ENCODE assay signal across 13 cellular contexts in genomic region chr9:129285382-129285781, GRCh38.
A peak's percentile ranks its signal among the peaks of the same experiment; 100 is the strongest.
DNase-seq lines count a peak whose midpoint lies in the region; ATAC-seq, FAIRE-seq and TF ChIP-seq lines count a peak whose summit lies in the region.
"Had no signal": no experiment of that assay in that cellular context is flagged by ENCODE, and none has a peak within 500 bp of the region (broad histone marks: within the 10 kb centered on the region; RNA-seq: fewer than 3 reads in every experiment).

No MANE protein-coding gene starts in this region.

- H3K27ac ChIP-seq in left ventricle myocardium inferior (replicated peaks): no peak overlapping the region
- H3K27ac ChIP-seq in GM12878 (ENCODE audit: control insufficient read depth, insufficient read depth): no peak overlapping the region

- SMC1A ChIA-PET in GM12878 (lab: Charles Lee; ENCODE audit: uncharacterized antibody, unreplicated experiment): no interaction called here

- CTCF ChIA-PET in GM12878 (lab: Yijun Ruan, JAX): no interaction called here

- H3K4me2 ChIP-seq in GM12878 (ENCODE audit: control insufficient read depth, insufficient read depth): no peak overlapping the region

- 79% methylated on average over 6 of the region's 7 CpGs for WGBS in GM12878 (ENCODE audit: insufficient coverage, insufficient replicate concordance, low lambda C conversion rate, missing lambda C conversion rate)

- no peaks in the 10 kb centered on the region for H3K79me2 ChIP-seq in GM12878 (ENCODE audit: control insufficient read depth, insufficient read depth, low read length)

- RAD21 ChIA-PET in GM12878 (lab: Charles Lee; ENCODE audit: unreplicated experiment): no interaction called here

- no peak overlapping the region for H2AFZ ChIP-seq in GM12878 (ENCODE audit: control insufficient read depth, low read depth, low read length)

- DNase-seq in cardiac septum (ENCODE audit: low spot score) (peak; percentile 20), left ventricle myocardium inferior (no peak), GM12878 (ENCODE audit: low read depth, low spot score) (no peak), omental fat pad (ENCODE audit: low spot score) (peak; percentile 3), NCI-H2081 (lab: John Stamatoyannopoulos, UW) (no peak), NCI-H82 (lab: John Stamatoyannopoulos, UW) (no peak), NCI-H1105 (lab: John Stamatoyannopoulos, UW) (no peak)
- DNase-seq: CD8-positive, alpha-beta memory T cell; GF-D8; KG1; NCI-H1048; NCI-H526 treated with DMSO at 0.1 percent for 48 hours had no signal

- intact Hi-C loops in cardiac septum (cut with DNase I): no loop called here
- intact Hi-C loops in left ventricle myocardium inferior (cut with micrococcal nuclease): no loop called here
- intact Hi-C loops in GM12878 (cut with micrococcal nuclease; ENCODE audit: unreplicated experiment): no loop called here

- POLR2A ChIA-PET in GM12878 (lab: Charles Lee): no interaction called here

- H4K20me1 ChIP-seq in GM12878 (ENCODE audit: control insufficient read depth, insufficient read depth): no peaks in the 10 kb centered on the region

- H3K9me3 ChIP-seq in left ventricle myocardium inferior (replicated peaks) (no peaks in the 10 kb centered on the region), GM12878 (replicated peaks; ENCODE audit: control insufficient read depth, insufficient read depth, low read length) (no peaks in the 10 kb centered on the region)

- H3K4me1 ChIP-seq in left ventricle myocardium inferior (peaks cover 16% of the 10 kb centered on the region), GM12878 (ENCODE audit: control insufficient read depth, insufficient read depth, low read length) (no peaks in the 10 kb centered on the region)

- in situ Hi-C loops in GM12878 (cut with MboI): no loop called here

- no peaks in the 10 kb centered on the region for H3K27me3 ChIP-seq in left ventricle myocardium inferior (ENCODE audit: low read depth)
- no peaks in the 10 kb centered on the region; a peak in 1 of 4 replicates for H3K27me3 ChIP-seq in GM12878 (replicated peaks in 1 of 2; ENCODE audit: control insufficient read depth in 2 of 2, insufficient read depth in 2 of 2, low read length in 1 of 2)

- no peak for TF ChIP-seq CTCF in left ventricle myocardium inferior (IDR thresholded peaks at IDR 0.05; ENCODE audit: borderline replicate concordance)
- no peak for TF ChIP-seq CTCF in GM12878 (IDR thresholded peaks at IDR 0.05 in 2 of 3, conservative IDR thresholded peaks at IDR 0.05 in 1 of 3; ENCODE audit: control insufficient read depth in 2 of 3, extremely low read depth in 1 of 3, insufficient read depth in 1 of 3, low read depth in 3 of 3, low read length in 3 of 3)
- TF ChIP-seq CTCF in omental fat pad (IDR thresholded peaks at IDR 0.05): no peak

- no peak overlapping the region for H3K9ac ChIP-seq in GM12878 (ENCODE audit: control insufficient read depth, insufficient read depth, low read length)

- FAIRE-seq in GM12878 (lab: Jason Lieb, UNC): no peak

- no TSS peak for BruUV-seq in GM12878 (replicated peaks; lab: Mats Ljungman, UMichigan)

- ATAC-seq in GM12878 (no peak), omental fat pad (ENCODE audit: low FRiP score) (no peak)
- ATAC-seq: Panc1 had no signal

- H3K36me3 ChIP-seq in left ventricle myocardium inferior (no peaks in the 10 kb centered on the region), GM12878 (ENCODE audit: control insufficient read depth in 2 of 2, insufficient read depth in 2 of 2, low read length in 1 of 2) (no peaks in the 10 kb centered on the region)

- no peak for TF ChIP-seq RAD21 in GM12878 (IDR thresholded peaks at IDR 0.05; ENCODE audit: insufficient read depth, low read depth, low read length)

- no peak for TF ChIP-seq EP300 in GM12878 (IDR thresholded peaks at IDR 0.05; ENCODE audit: borderline replicate concordance in 1 of 2, control insufficient read depth in 1 of 2, low read depth in 2 of 2, low read length in 2 of 2)

- TF ChIP-seq POLR2A in GM12878 (IDR thresholded peaks at IDR 0.05; ENCODE audit: low read depth, low read length): no peak

- H3K4me3 ChIP-seq in left ventricle myocardium inferior (no peak overlapping the region), GM12878 (no peak overlapping the region)

TF ChIP-seq in GM12878, 131 proteins besides CTCF, POLR2A, EP300 and RAD21:
- no peak for TF ChIP-seq CHD2 (IDR thresholded peaks at IDR 0.05; ENCODE audit: borderline replicate concordance, low read depth, low read length)
- peak; percentile 61 for TF ChIP-seq ATF7 (IDR thresholded peaks at IDR 0.05; ENCODE audit: low read depth)
- TF ChIP-seq POLR2AphosphoS5 (IDR thresholded peaks at IDR 0.05; ENCODE audit: low read length): no peak
- TF ChIP-seq MYC (IDR thresholded peaks at IDR 0.05; ENCODE audit: insufficient read depth, insufficient read length, insufficient replicate concordance, low read length, severe bottlenecking): no peak
- no peak for TF ChIP-seq ATF2 (IDR thresholded peaks at IDR 0.05; ENCODE audit: low read length)
- TF ChIP-seq TAF1 (IDR thresholded peaks at IDR 0.05; ENCODE audit: borderline replicate concordance, low read depth, low read length): no peak
TF ChIP-seq in GM12878: peak in this region for 1.

Comparison
In these comparisons a context has a peak if more than half of its experiments do, and no peak if none do; other contexts are left out.
1. DNase-seq: peak in cardiac septum (single experiment) and omental fat pad (single experiment); none in left ventricle myocardium inferior (single experiment), GM12878 (single experiment), NCI-H2081 (0 of 2), NCI-H82 (single experiment) and NCI-H1105 (single experiment).